Comparison of ENCODE assay signal across 18 cellular contexts in the genomic region with DNA sequence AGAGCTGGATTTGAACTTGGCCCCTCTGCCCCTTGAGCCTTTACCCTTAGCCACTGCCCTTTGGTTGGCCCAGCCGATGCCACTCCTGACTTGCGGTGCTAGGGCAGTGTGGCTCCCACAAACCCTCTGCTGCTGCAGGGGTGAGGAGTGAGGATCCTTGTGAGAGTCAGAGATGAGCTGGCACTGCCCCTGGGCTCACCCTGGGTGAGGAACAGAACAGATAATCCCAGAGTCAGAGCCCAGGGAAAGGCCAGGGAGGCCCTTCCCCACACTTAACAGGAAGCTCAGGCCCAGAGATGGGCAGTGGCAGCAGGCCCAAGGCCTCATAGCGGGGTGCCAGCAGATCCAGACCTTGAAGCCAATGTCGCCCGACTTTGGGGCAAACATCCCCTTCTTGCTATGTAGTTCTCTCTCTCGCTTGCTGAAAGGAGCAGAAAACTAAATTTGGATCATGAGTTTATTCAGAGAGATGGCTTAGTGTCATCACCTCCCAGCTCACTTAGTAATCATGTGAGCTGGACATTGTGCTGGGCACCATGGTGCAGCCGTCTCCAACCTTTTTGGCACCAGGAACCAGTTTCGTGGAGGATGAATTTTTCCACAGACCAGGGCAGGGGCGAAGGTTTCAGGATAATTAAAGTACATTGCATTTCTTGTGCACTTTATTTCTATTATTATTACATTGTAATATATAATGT.
DNase-seq lines count a peak whose midpoint lies in the region; ATAC-seq, FAIRE-seq and TF ChIP-seq lines count a peak whose summit lies in the region.
"Had no signal": no experiment of that assay in that cellular context is flagged by ENCODE, and none has a peak within 500 bp of the region (broad histone marks: within the 10 kb centered on the region; RNA-seq: fewer than 3 reads in every experiment).

No MANE protein-coding gene starts in this region.

- CTCF ChIA-PET in H1 (lab: Charles Lee; ENCODE audit: partially characterized antibody) = interaction anchor here (0.6 to 2.7 kb wide), 17 partner anchors 9 to 783 kb away, joined by 3 to 14 read pairs (median 4); no protein-coding TSS in a partner anchor

- H3K56ac ChIP-seq in H1 (replicated peaks; ENCODE audit: insufficient read length, low read depth, low read length) = no peak overlapping the region

- H2BK20ac ChIP-seq in H1 (ENCODE audit: low read length) = no peak overlapping the region

- no peak for TF ChIP-seq RAD21 in H1 (IDR thresholded peaks at IDR 0.05 in 1 of 2, conservative IDR thresholded peaks at IDR 0.05 in 1 of 2; ENCODE audit: low read depth in 2 of 2, low read length in 2 of 2)

- no peaks in the 10 kb centered on the region for H3K36me3 ChIP-seq in H1 (ENCODE audit: control insufficient read depth in 2 of 4, insufficient read depth in 4 of 4, low read length in 3 of 4)
- H3K36me3 ChIP-seq: BLaER1 treated with 17β-estradiol and CSF1 and Interleukin-3, amounts not matched to agents 10 nM and 100 nM had no signal

- H3K18ac ChIP-seq in H1 (ENCODE audit: extremely low read depth, low read length) = peak overlapping the region; percentile 65; the same call in 1 of the 2 replicates

- H4K8ac ChIP-seq in H1 (ENCODE audit: extremely low read depth, insufficient read depth, low read length) = no peak overlapping the region; the same call in 1 of the 2 replicates

- H2AK5ac ChIP-seq in H1 (ENCODE audit: low read depth, low read length) = no peak overlapping the region

- H3K27ac ChIP-seq in H1 (ENCODE audit: low read depth, low read length) = no peak overlapping the region
- H3K27ac ChIP-seq: BLaER1 treated with 17β-estradiol and CSF1 and Interleukin-3, amounts not matched to agents 10 nM and 100 nM; GM23248 had no signal

- no peak for TF ChIP-seq EP300 in H1 (IDR thresholded peaks at IDR 0.05; ENCODE audit: borderline replicate concordance in 1 of 2, low read depth in 2 of 2, low read length in 2 of 2)

- no peak for TF ChIP-seq POLR2A in H1 (IDR thresholded peaks at IDR 0.05; ENCODE audit: control extremely low read depth in 1 of 2, low read depth in 2 of 2, low read length in 2 of 2)

- WGBS in H1 (ENCODE audit: extremely low coverage in 1 of 2, insufficient coverage in 1 of 2, insufficient read length in 1 of 2, insufficient replicate concordance in 2 of 2, low coverage in 1 of 2, low lambda C conversion rate in 2 of 2, missing lambda C conversion rate in 1 of 2), 2 experiments = 93% methylated on average over 9 of the region's 9 CpGs; no CpG with 5 or more reads in 1 of the 2 experiments

- H3K23me2 ChIP-seq in H1 (ENCODE audit: low read depth, low read length) = no peaks in the 10 kb centered on the region

- no peak for TF ChIP-seq CTCF in H1 (IDR thresholded peaks at IDR 0.05; ENCODE audit: control extremely low read depth in 1 of 3, insufficient read depth in 1 of 3, low read depth in 1 of 3, low read length in 3 of 3)
- no peak for TF ChIP-seq CTCF in omental fat pad (IDR thresholded peaks at IDR 0.05)

- H3K4ac ChIP-seq in H1 (replicated peaks; ENCODE audit: insufficient read length, low read depth, low read length) = no peak overlapping the region

- H3K79me2 ChIP-seq in H1 (ENCODE audit: control insufficient read depth in 1 of 2, insufficient read depth in 2 of 2, low read length in 2 of 2) = no peaks in the 10 kb centered on the region

- H2BK120ac ChIP-seq in H1 (replicated peaks; ENCODE audit: low read depth, low read length) = no peak overlapping the region

- intact Hi-C loops in left ventricle myocardium superior (cut with micrococcal nuclease) = no loop called here

- no peak overlapping the region for H3K4me3 ChIP-seq in H1 (ENCODE audit: extremely low read depth in 1 of 4, insufficient read depth in 2 of 4, low read depth in 3 of 4, low read length in 4 of 4)
- H3K4me3 ChIP-seq: BLaER1 treated with 17β-estradiol and CSF1 and Interleukin-3, amounts not matched to agents 10 nM and 100 nM; GM12878; GM23248 had no signal

- DNase-seq in G401 (ENCODE audit: low spot score) (peak; percentile 31), H1 (ENCODE audit: low read depth in 1 of 2, low spot score in 2 of 2) (no peak), left ventricle myocardium superior (no peak), omental fat pad (ENCODE audit: low spot score) (no peak), NCI-H345 (lab: John Stamatoyannopoulos, UW) (no peak)
- DNase-seq: Calu3; CD8-positive, alpha-beta T cell; DMS79 treated with DMSO at 0.1 percent for 48 hours; GM23248; HCEC 1CT; IMR-90 had no signal

- H2AFZ ChIP-seq in H1 (ENCODE audit: low read length) = no peak overlapping the region
- H2AFZ ChIP-seq: GM23248 had no signal

- H3K9me3 ChIP-seq in H1 (ENCODE audit: insufficient read depth in 2 of 2, low read depth in 1 of 2, low read length in 1 of 2) = 0 out of 4 replicates have a peak, but pooled peaks cover 0 to 3% of the 10 kb centered on the region in 2 experiments
- H3K9me3 ChIP-seq: BLaER1 treated with 17β-estradiol and CSF1 and Interleukin-3, amounts not matched to agents 10 nM and 100 nM had no signal

- H2BK5ac ChIP-seq in H1 (ENCODE audit: low read depth, low read length) = no peak overlapping the region

- POLR2A ChIA-PET in H1 (lab: Charles Lee; ENCODE audit: partially characterized antibody) = interaction anchor here (0.7 to 1.2 kb wide), 2 partner anchors 15 to 90 kb away, joined by 3 read pairs; no protein-coding TSS in a partner anchor

- H4K5ac ChIP-seq in H1 (ENCODE audit: insufficient read length, low read depth, low read length) = no peak overlapping the region

- ATAC-seq in left ventricle myocardium superior (peak; percentile 73), omental fat pad (ENCODE audit: low FRiP score) (peak; percentile 43), HG02970 (IDR thresholded peaks at IDR 0.05; ENCODE audit: low FRiP score, unreplicated experiment) (no peak), GM18858 (IDR thresholded peaks at IDR 0.05; ENCODE audit: unreplicated experiment) (no peak)
- ATAC-seq: CD8-positive, alpha-beta T cell; GM12878 had no signal

- H3K14ac ChIP-seq in H1 (ENCODE audit: insufficient read length) = no peak overlapping the region

- H3K79me1 ChIP-seq in H1 (ENCODE audit: low read depth, low read length) = peaks cover 3% of the 10 kb centered on the region; the same call in 1 of the 2 replicates

- no peak overlapping the region for H3K23ac ChIP-seq in H1 (ENCODE audit: insufficient read length)

- H4K20me1 ChIP-seq in H1 (replicated peaks in 1 of 2; ENCODE audit: control insufficient read depth in 1 of 2, insufficient read depth in 2 of 2, low read length in 2 of 2) = no peaks in the 10 kb centered on the region
- H4K20me1 ChIP-seq: BLaER1 treated with 17β-estradiol and CSF1 and Interleukin-3, amounts not matched to agents 10 nM and 100 nM had no signal

- no peak for FAIRE-seq in H1 (lab: Jason Lieb, UNC)
- FAIRE-seq: GM12878, GM19239, H54, HTR-8/SVneo had no signal

- H2BK15ac ChIP-seq in H1 (ENCODE audit: low read length) = no peak overlapping the region

- H3K9ac ChIP-seq in H1 (replicated peaks in 1 of 4; ENCODE audit: extremely low read depth in 1 of 4, low read depth in 3 of 4, low read length in 3 of 4) = no peak overlapping the region
- H3K9ac ChIP-seq: BLaER1 treated with 17β-estradiol and CSF1 and Interleukin-3, amounts not matched to agents 10 nM and 100 nM; GM23248 had no signal

- H3K4me1 ChIP-seq in H1 (replicated peaks in 1 of 4; ENCODE audit: control insufficient read depth in 3 of 4, insufficient read depth in 4 of 4, low read length in 3 of 4) = peaks cover 0 to 12% (median 3%) of the 10 kb centered on the region in 4 experiments; a peak in 5 of 7 replicates

- in situ Hi-C loops in G401 (cut with HindIII; ENCODE audit: low sequenced_read_pairs) = no loop called here

- no peak overlapping the region for H3K4me2 ChIP-seq in H1 (ENCODE audit: insufficient read depth in 1 of 2, low read depth in 2 of 2, low read length in 2 of 2)

- no peak overlapping the region for H2BK12ac ChIP-seq in H1 (ENCODE audit: low read depth, low read length)

- no peaks in the 10 kb centered on the region for H3K27me3 ChIP-seq in H1 (replicated peaks in 1 of 4; ENCODE audit: control insufficient read depth in 3 of 4, extremely low read depth in 1 of 4, insufficient read depth in 3 of 4, low read length in 3 of 4)
- H3K27me3 ChIP-seq: BLaER1 treated with 17β-estradiol and CSF1 and Interleukin-3, amounts not matched to agents 10 nM and 100 nM had no signal

- no peak overlapping the region for H4K91ac ChIP-seq in H1 (replicated peaks; ENCODE audit: insufficient read length, low read length)

TF ChIP-seq in H1, 55 proteins besides CTCF, POLR2A, EP300 and RAD21:
- no peak for TF ChIP-seq KDM1A (IDR thresholded peaks at IDR 0.05; ENCODE audit: borderline replicate concordance, low read length)
- TF ChIP-seq TEAD4 (IDR thresholded peaks at IDR 0.05; ENCODE audit: low read depth, low read length) = no peak
- no peak for TF ChIP-seq CHD2 (IDR thresholded peaks at IDR 0.05; ENCODE audit: low read length)
- no peak for TF ChIP-seq SP4 (IDR thresholded peaks at IDR 0.05; ENCODE audit: low read length)
- TF ChIP-seq GTF2F1 (IDR thresholded peaks at IDR 0.05; ENCODE audit: borderline replicate concordance, low read depth, low read length) = no peak
- TF ChIP-seq SP2 (IDR thresholded peaks at IDR 0.05; ENCODE audit: low read length) = no peak
- TF ChIP-seq ZNF274 (IDR thresholded peaks at IDR 0.05; ENCODE audit: borderline replicate concordance, extremely low read depth, low read length) = no peak
- TF ChIP-seq POU5F1 (IDR thresholded peaks at IDR 0.05; ENCODE audit: low read depth, low read length) = no peak
- TF ChIP-seq GABPA (IDR thresholded peaks at IDR 0.05; ENCODE audit: borderline replicate concordance, insufficient read depth, low read length) = no peak
- TF ChIP-seq SUZ12 (IDR thresholded peaks at IDR 0.05; ENCODE audit: low read length) = no peak
- no peak for TF ChIP-seq CHD1 (IDR thresholded peaks at IDR 0.05; ENCODE audit: low read depth, low read length)
- no peak for TF ChIP-seq YY1 (IDR thresholded peaks at IDR 0.05; ENCODE audit: low read depth, low read length)
- no peak for TF ChIP-seq JUN (IDR thresholded peaks at IDR 0.05; ENCODE audit: low read depth, low read length)
- TF ChIP-seq NANOG (IDR thresholded peaks at IDR 0.05; ENCODE audit: insufficient read depth, low read depth, low read length, poor library complexity, severe bottlenecking) = no peak
- no peak for TF ChIP-seq EGR1 (IDR thresholded peaks at IDR 0.05; ENCODE audit: borderline replicate concordance, low read depth, low read length)
- no peak for TF ChIP-seq KDM5A (IDR thresholded peaks at IDR 0.05; ENCODE audit: low read length)
- TF ChIP-seq RXRA (IDR thresholded peaks at IDR 0.05; ENCODE audit: insufficient read depth, low read depth, low read length) = no peak
- TF ChIP-seq BRCA1 (IDR thresholded peaks at IDR 0.05; ENCODE audit: low read depth, low read length) = no peak

Comparison
In these comparisons a context has a peak if more than half of its experiments do, and no peak if none do; other contexts are left out.
1. ATAC-seq: peak in left ventricle myocardium superior (single experiment) and omental fat pad (single experiment); none in HG02970 (single experiment) and GM18858 (single experiment).